In the genomic region with DNA sequence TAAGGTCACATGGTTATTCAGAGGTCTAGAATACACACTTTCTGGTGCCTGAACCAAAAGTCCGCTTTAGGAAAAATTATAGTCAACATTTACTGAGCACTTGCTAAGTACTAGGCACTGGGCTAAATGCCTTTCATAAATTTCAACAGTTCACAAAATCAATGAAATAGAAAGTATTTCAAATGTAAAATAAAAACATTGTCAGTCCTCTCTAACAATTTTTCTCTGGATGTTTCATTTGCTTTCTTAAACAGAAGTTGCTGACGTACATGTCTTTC, we compare ENCODE assay signal across 17 cellular contexts.
DNase-seq lines count a peak whose midpoint lies in the region; ATAC-seq, FAIRE-seq and TF ChIP-seq lines count a peak whose summit lies in the region.
"Had no signal": no experiment of that assay in that cellular context is flagged by ENCODE, and none has a peak within 500 bp of the region (broad histone marks: within the 10 kb centered on the region; RNA-seq: fewer than 3 reads in every experiment).

No MANE protein-coding gene starts in this region.

- peaks cover 8% of the 10 kb centered on the region for H3K9me3 Mint-ChIP-seq in dendritic cell treated with granulocyte-macrophage colony-stimulating factor and Interleukin-4, amounts not matched to agents 40 ng/mL and 50 ng/mL, for 4 days
- H3K9me3 Mint-ChIP-seq in T-cell = no peaks in the 10 kb centered on the region
- H3K9me3 Mint-ChIP-seq: CD8-positive, alpha-beta T cell had no signal

- intact Hi-C loops in HepG2 (cut with micrococcal nuclease; ENCODE audit: unreplicated experiment) (no loop called here), right lobe of liver (cut with DNase I) (no loop called here), thyroid gland (cut with DNase I) (no loop called here)
- intact Hi-C loops in dendritic cell treated with granulocyte-macrophage colony-stimulating factor and Interleukin-4, amounts not matched to agents 40 ng/mL and 50 ng/mL, for 4 days (cut with micrococcal nuclease) = loop anchor here (10.0 kb wide), 1 partner anchor 157 kb away; a partner anchor contains a TSS

- no peak for TF ChIP-seq CTCF in HepG2 (CRISPR knock-in tag; IDR thresholded peaks at IDR 0.05)
- no peak for TF ChIP-seq CTCF in right lobe of liver (IDR thresholded peaks at IDR 0.05)
- TF ChIP-seq CTCF in thyroid gland (IDR thresholded peaks at IDR 0.05) = peak in 1 of 6 experiments; percentile 3

- H3K27ac Mint-ChIP-seq in dendritic cell treated with granulocyte-macrophage colony-stimulating factor and Interleukin-4, amounts not matched to agents 40 ng/mL and 50 ng/mL, for 4 days = peak overlapping the region; percentile 71
- H3K27ac Mint-ChIP-seq in T-cell = no peak overlapping the region
- H3K27ac Mint-ChIP-seq: B cell; CD8-positive, alpha-beta T cell had no signal

- H3K4me1 Mint-ChIP-seq in dendritic cell treated with granulocyte-macrophage colony-stimulating factor and Interleukin-4, amounts not matched to agents 40 ng/mL and 50 ng/mL, for 4 days (ENCODE audit: low read depth) = peaks cover 54% of the 10 kb centered on the region
- H3K4me1 Mint-ChIP-seq in T-cell = peaks cover 10 to 19% (median 13%) of the 10 kb centered on the region in 3 donors

- no peak overlapping the region for H2AFZ ChIP-seq in HepG2 (ENCODE audit: low read length)

- H3K4me2 ChIP-seq in HepG2 (ENCODE audit: low read depth, low read length) = no peak overlapping the region

- H3K27me3 ChIP-seq in HepG2 (ENCODE audit: control insufficient read depth in 1 of 2, insufficient read depth in 2 of 2, low read length in 2 of 2) (peaks cover 0 to 11% of the 10 kb centered on the region in 2 experiments; a peak in 2 of 5 replicates), right lobe of liver (no peaks in the 10 kb centered on the region), thyroid gland (no peaks in the 10 kb centered on the region)
- H3K27me3 ChIP-seq: BLaER1 treated with 17β-estradiol and CSF1 and Interleukin-3, amounts not matched to agents 10 nM and 100 nM had no signal

- POLR2A ChIA-PET in HepG2 (lab: Yijun Ruan, JAX) (no interaction called here), T-cell (lab: Charles Lee) (no interaction called here)

- no peak overlapping the region for H3K4me3 Mint-ChIP-seq in dendritic cell treated with granulocyte-macrophage colony-stimulating factor and Interleukin-4, amounts not matched to agents 40 ng/mL and 50 ng/mL, for 4 days
- no peak overlapping the region for H3K4me3 Mint-ChIP-seq in T-cell
- H3K4me3 Mint-ChIP-seq: B cell; CD8-positive, alpha-beta T cell had no signal

- ATAC-seq in HepG2 (no peak), right lobe of liver (no peak), T-cell (replicated peaks in 1 of 4) (no peak)
- ATAC-seq: CD8-positive, alpha-beta T cell; GM12878 had no signal

- H3K4me3 ChIP-seq in HepG2 (replicated peaks in 1 of 3; ENCODE audit: insufficient read depth in 1 of 3, low read depth in 2 of 3, low read length in 3 of 3) (no peak overlapping the region), right lobe of liver (no peak overlapping the region), thyroid gland (replicated peaks in 1 of 3) (no peak overlapping the region)
- H3K4me3 ChIP-seq: BLaER1 treated with 17β-estradiol and CSF1 and Interleukin-3, amounts not matched to agents 10 nM and 100 nM; GM12878 had no signal

- H3K36me3 ChIP-seq in HepG2 (replicated peaks in 1 of 2; ENCODE audit: control insufficient read depth in 1 of 2, insufficient read depth in 2 of 2, low read length in 2 of 2) (no peaks in the 10 kb centered on the region), right lobe of liver (no peaks in the 10 kb centered on the region), thyroid gland (no peaks in the 10 kb centered on the region)
- H3K36me3 ChIP-seq: BLaER1 treated with 17β-estradiol and CSF1 and Interleukin-3, amounts not matched to agents 10 nM and 100 nM had no signal

- H3K27ac ChIP-seq in HepG2 (ENCODE audit: extremely low read length, insufficient read depth, low read length) (no peak overlapping the region), right lobe of liver (no peak overlapping the region), thyroid gland (peak overlapping the region; percentile 69 to 80 (median 79))
- H3K27ac ChIP-seq: BLaER1 treated with 17β-estradiol and CSF1 and Interleukin-3, amounts not matched to agents 10 nM and 100 nM; HL-60 had no signal

- H3K4me1 ChIP-seq in HepG2 (ENCODE audit: insufficient read depth, low read length) (peaks cover 43% of the 10 kb centered on the region), right lobe of liver (no peaks in the 10 kb centered on the region), thyroid gland (peaks cover 34 to 35% of the 10 kb centered on the region in 2 donors)

- TF ChIP-seq RAD21 in HepG2 (CRISPR knock-in tag; IDR thresholded peaks at IDR 0.05) = no peak

- CTCF ChIA-PET in HepG2 (lab: Yijun Ruan, JAX; ENCODE audit: low intra/inter-chr PET ratio, low total read pairs) (no interaction called here), T-cell (lab: Charles Lee) (no interaction called here)

- H4K20me1 ChIP-seq in HepG2 (ENCODE audit: insufficient read depth, low read length) = no peaks in the 10 kb centered on the region
- H4K20me1 ChIP-seq: BLaER1 treated with 17β-estradiol and CSF1 and Interleukin-3, amounts not matched to agents 10 nM and 100 nM had no signal

- no peaks in the 10 kb centered on the region for H3K9me3 ChIP-seq in HepG2 (ENCODE audit: low read length)
- H3K9me3 ChIP-seq in right lobe of liver = no peaks in the 10 kb centered on the region
- no peaks in the 10 kb centered on the region for H3K9me3 ChIP-seq in thyroid gland

- no peak for TF ChIP-seq POLR2A in HepG2 (IDR thresholded peaks at IDR 0.05; ENCODE audit: insufficient read depth in 1 of 2, low read depth in 2 of 2, low read length in 2 of 2)
- TF ChIP-seq POLR2A in right lobe of liver (IDR thresholded peaks at IDR 0.05) = no peak
- TF ChIP-seq POLR2A in thyroid gland (IDR thresholded peaks at IDR 0.05) = no peak

- H3K36me3 Mint-ChIP-seq in dendritic cell treated with granulocyte-macrophage colony-stimulating factor and Interleukin-4, amounts not matched to agents 40 ng/mL and 50 ng/mL, for 4 days (ENCODE audit: low read depth) = peaks cover 7% of the 10 kb centered on the region
- no peaks in the 10 kb centered on the region for H3K36me3 Mint-ChIP-seq in T-cell
- H3K36me3 Mint-ChIP-seq: CD8-positive, alpha-beta T cell had no signal

- H3K9ac ChIP-seq in HepG2 (ENCODE audit: insufficient read depth, low read depth, low read length) = no peak overlapping the region
- H3K9ac ChIP-seq: BLaER1 treated with 17β-estradiol and CSF1 and Interleukin-3, amounts not matched to agents 10 nM and 100 nM had no signal

- no TSS peak for BruUV-seq in HepG2 (replicated peaks; lab: Mats Ljungman, UMichigan)

- DNase-seq in HepG2 (ENCODE audit: low spot score) (no peak), right lobe of liver (no peak), thyroid gland (no peak), NCI-H69 (lab: John Stamatoyannopoulos, UW) (no peak), T-cell (no peak)
- DNase-seq in activated CD4-positive, alpha-beta T cell treated with anti-CD3 and anti-CD28 coated beads for 1 hour = no peak
- DNase-seq: 8988T; CD8-positive, alpha-beta T cell; DMS 273 treated with DMSO at 0.1 percent for 48 hours; DMS53; DND-41 had no signal

- in situ Hi-C loops in HepG2 (cut with HindIII; ENCODE audit: extremely low pct_ligation_motif_present, low pct_unique_long_range_greater_than_20kb) = no loop called here

- no peaks in the 10 kb centered on the region for H3K79me2 ChIP-seq in HepG2 (ENCODE audit: insufficient read depth, low read length)

- TF ChIP-seq EP300 in HepG2 (IDR thresholded peaks at IDR 0.05; ENCODE audit: low read depth in 2 of 2, low read length in 2 of 2) (no peak), HepG2 (CRISPR knock-in tag; IDR thresholded peaks at IDR 0.05; ENCODE audit: borderline replicate concordance) (no peak)

- H3K27me3 Mint-ChIP-seq in dendritic cell treated with granulocyte-macrophage colony-stimulating factor and Interleukin-4, amounts not matched to agents 40 ng/mL and 50 ng/mL, for 4 days = peaks cover 2% of the 10 kb centered on the region
- H3K27me3 Mint-ChIP-seq in T-cell = peaks cover 4 to 6% of the 10 kb centered on the region in 2 donors
- H3K27me3 Mint-ChIP-seq: B cell had no signal

- no peak for FAIRE-seq in HepG2 (lab: Jason Lieb, UNC)
- FAIRE-seq: GM12878, H54 had no signal

- WGBS in HepG2 (ENCODE audit: low lambda C conversion rate) = 22% methylated on average over 2 of the region's 2 CpGs
- WGBS in right lobe of liver (ENCODE audit: insufficient coverage, low coverage, low lambda C conversion rate, missing lambda C conversion rate) = 93% methylated on average over 2 of the region's 2 CpGs
- WGBS in thyroid gland, 2 donors = 36 to 42% methylated on average over 2 of the region's 2 CpGs

TF ChIP-seq in HepG2, 621 proteins besides CTCF, POLR2A, EP300 and RAD21:
- TF ChIP-seq ZNF205 (CRISPR knock-in tag; IDR thresholded peaks at IDR 0.05) = peak; percentile 98
- no peak for TF ChIP-seq ZNF101 (CRISPR knock-in tag; IDR thresholded peaks at IDR 0.05; ENCODE audit: borderline replicate concordance, low read depth)
- TF ChIP-seq MBNL3 (CRISPR knock-in tag; conservative IDR thresholded peaks at IDR 0.05) = no peak

Comparison
In these comparisons a context has a peak if more than half of its experiments do, and no peak if none do; other contexts are left out.
1. H3K27ac ChIP-seq: peak in thyroid gland (3 of 3); none in HepG2 (single experiment) and right lobe of liver (0 of 3).